Comparison of ENCODE assay signal across 12 cellular contexts in the genomic region with DNA sequence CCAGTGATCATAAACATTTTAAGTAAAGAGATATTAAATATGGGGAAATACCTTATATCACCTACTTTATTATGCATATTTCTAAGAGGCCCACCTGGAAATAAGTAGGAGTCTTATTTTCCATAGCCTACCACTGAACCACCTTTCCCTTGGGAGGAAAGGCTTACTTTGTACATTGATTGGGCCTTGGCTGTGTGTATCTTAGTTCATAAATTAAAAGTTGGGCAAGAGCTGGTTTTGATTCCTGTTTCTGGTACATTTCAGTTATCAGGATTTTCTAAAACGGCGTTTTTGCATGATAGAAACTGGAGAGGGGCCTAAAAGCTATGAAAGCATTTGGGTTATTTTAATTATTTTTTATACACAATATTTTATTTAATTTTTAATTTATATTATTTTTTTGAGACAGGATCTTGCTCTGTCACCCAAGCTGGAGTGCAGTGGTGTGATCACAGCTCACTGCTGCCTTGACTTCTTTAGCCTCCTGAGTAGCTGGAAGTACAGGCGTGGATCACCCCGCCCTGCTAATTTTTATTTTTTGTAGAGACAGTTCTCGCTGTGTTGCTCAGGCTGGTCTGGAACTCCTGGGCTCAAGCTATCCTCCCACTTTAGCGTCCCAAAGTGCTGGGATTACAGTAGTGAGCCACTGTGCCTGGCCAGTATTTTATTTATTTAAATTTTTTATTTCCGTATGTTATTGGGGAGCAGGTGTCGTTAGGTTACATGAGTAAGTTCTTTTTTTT. TPM values are rescaled to one million over a fixed set of nuclear protein-coding genes. Genes with fewer than 3 reads are reported as not detected.
DNase-seq lines count a peak whose midpoint lies in the region; ATAC-seq and TF ChIP-seq lines count a peak whose summit lies in the region.
"Had no signal": no experiment of that assay in that cellular context is flagged by ENCODE, and none has a peak within 500 bp of the region (broad histone marks: within the 10 kb centered on the region; RNA-seq: fewer than 3 reads in every experiment).

No MANE protein-coding gene starts in this region.

- no peaks in the 10 kb centered on the region for H3K9me2 ChIP-seq in Karpas-422 (replicated peaks; ENCODE audit: insufficient read depth, low read length)

- H3K27me3 ChIP-seq in DND-41 (ENCODE audit: insufficient read depth, low read length, poor library complexity) (no peaks in the 10 kb centered on the region), Karpas-422 (ENCODE audit: low read length) (no peaks in the 10 kb centered on the region), left ventricle myocardium inferior (ENCODE audit: low read depth) (no peaks in the 10 kb centered on the region)

- POLR2A ChIA-PET in activated CD8-positive, alpha-beta T cell treated with anti-CD3 and anti-CD28 coated beads for 36 hours (lab: Charles Lee), result interaction anchor here (1.2 to 5.0 kb wide), 3 partner anchors 9 to 21 kb away, joined by 3 to 52 read pairs (median 12); a partner anchor contains a TSS

- H3K36me3 Mint-ChIP-seq in activated CD8-positive, alpha-beta T cell treated with anti-CD3 and anti-CD28 coated beads for 36 hours (ENCODE audit: low read depth), result peaks cover 12% of the 10 kb centered on the region
- H3K36me3 Mint-ChIP-seq in nephron progenitor cell (ENCODE audit: low read depth), result peaks cover 27% of the 10 kb centered on the region

- no peaks in the 10 kb centered on the region for H3K27me3 Mint-ChIP-seq in activated CD8-positive, alpha-beta T cell treated with anti-CD3 and anti-CD28 coated beads for 36 hours
- H3K27me3 Mint-ChIP-seq in nephron progenitor cell (ENCODE audit: low read depth, poor library complexity), result no peaks in the 10 kb centered on the region

- H4K20me1 ChIP-seq in DND-41 (ENCODE audit: insufficient read depth, low read length), result peaks cover 60% of the 10 kb centered on the region
- H4K20me1 ChIP-seq in Karpas-422 (ENCODE audit: insufficient read depth, low read depth, low read length), result peaks cover 29% of the 10 kb centered on the region

- DNase-seq in DND-41, result no peak
- DNase-seq in Karpas-422, result peak; percentile 72
- DNase-seq in activated CD8-positive, alpha-beta T cell treated with anti-CD3 and anti-CD28 coated beads for 36 hours, result no peak
- no peak for DNase-seq in nephron progenitor cell
- no peak for DNase-seq in left colon
- DNase-seq in NCI-H748 (lab: John Stamatoyannopoulos, UW; ENCODE audit: unreplicated experiment), result no peak
- DNase-seq in left ventricle myocardium inferior, result no peak
- DNase-seq: activated CD8-positive, alpha-beta memory T cell treated with anti-CD3 and anti-CD28 coated beads for 24 hours; DMS79; left ventricle myocardium superior; NCI-H1436 treated with DMSO at 0.1 percent for 48 hours had no signal

- intact Hi-C loops in activated CD8-positive, alpha-beta T cell treated with anti-CD3 and anti-CD28 coated beads for 36 hours (cut with micrococcal nuclease), result no loop called here
- intact Hi-C loops in left colon (cut with DNase I, micrococcal nuclease), result no loop called here
- intact Hi-C loops in left ventricle myocardium inferior (cut with micrococcal nuclease), result no loop called here

- peak overlapping the region; percentile 74; the same call in 1 of the 2 replicates for H3K4me2 ChIP-seq in DND-41 (ENCODE audit: insufficient read depth, low read length)
- H3K4me2 ChIP-seq in Karpas-422 (ENCODE audit: low read depth, low read length, poor library complexity, severe bottlenecking), result peak overlapping the region; percentile 84

- peak overlapping the region in 1 of 2 experiments; percentile 95; a peak in 1 of 4 replicates for H3K4me3 ChIP-seq in DND-41 (ENCODE audit: low read depth in 1 of 2, low read length in 2 of 2)
- H3K4me3 ChIP-seq in Karpas-422 (ENCODE audit: low read length), result peak overlapping the region; percentile 99
- H3K4me3 ChIP-seq in left ventricle myocardium inferior, result no peak overlapping the region

- H3K79me2 ChIP-seq in DND-41 (ENCODE audit: insufficient read depth, low read length) (peaks cover 81% of the 10 kb centered on the region), Karpas-422 (ENCODE audit: low read length) (peaks cover 76% of the 10 kb centered on the region)

- TF ChIP-seq CTCF in DND-41 (IDR thresholded peaks at IDR 0.05; ENCODE audit: borderline replicate concordance, extremely low read depth, low read length, poor library complexity, severe bottlenecking) (no peak), nephron progenitor cell (IDR thresholded peaks at IDR 0.05) (no peak), left ventricle myocardium inferior (IDR thresholded peaks at IDR 0.05; ENCODE audit: borderline replicate concordance) (no peak)
- no peak for TF ChIP-seq CTCF in activated CD8-positive, alpha-beta T cell treated with anti-CD3 and anti-CD28 coated beads for 36 hours (IDR thresholded peaks at IDR 0.05)

- H3K4me1 ChIP-seq in DND-41 (ENCODE audit: insufficient read depth, low read length) (peaks cover 61% of the 10 kb centered on the region), Karpas-422 (ENCODE audit: low read length) (peaks cover 63% of the 10 kb centered on the region), left ventricle myocardium inferior (peaks cover 50% of the 10 kb centered on the region)

- H3K9me3 ChIP-seq in DND-41 (ENCODE audit: insufficient read depth, low read length, severe bottlenecking) (no peaks in the 10 kb centered on the region), Karpas-422 (ENCODE audit: low read length) (no peaks in the 10 kb centered on the region), left ventricle myocardium inferior (replicated peaks) (no peaks in the 10 kb centered on the region)

- H3K4me3 Mint-ChIP-seq in activated CD8-positive, alpha-beta T cell treated with anti-CD3 and anti-CD28 coated beads for 36 hours, result peak overlapping the region; percentile 87
- H3K4me3 Mint-ChIP-seq in nephron progenitor cell, result peak overlapping the region; percentile 99

- no peak overlapping the region for H3K27ac ChIP-seq in DND-41 (ENCODE audit: low read length)
- H3K27ac ChIP-seq in Karpas-422 (ENCODE audit: low read length), result peak overlapping the region; percentile 82
- H3K27ac ChIP-seq in left ventricle myocardium inferior (replicated peaks), result no peak overlapping the region

- H2AFZ ChIP-seq in DND-41 (ENCODE audit: low read depth, low read length), result no peak overlapping the region
- no peak overlapping the region for H2AFZ ChIP-seq in Karpas-422 (ENCODE audit: low read length)

- H3K9ac ChIP-seq in DND-41 (ENCODE audit: low read depth, low read length) (peak overlapping the region; percentile 89), Karpas-422 (ENCODE audit: low read length) (peak overlapping the region; percentile 100)

- H3K27ac Mint-ChIP-seq in activated CD8-positive, alpha-beta T cell treated with anti-CD3 and anti-CD28 coated beads for 36 hours, result no peak overlapping the region
- no peak overlapping the region for H3K27ac Mint-ChIP-seq in nephron progenitor cell

- peaks cover 10% of the 10 kb centered on the region; the same call in 1 of the 2 replicates for H3K36me3 ChIP-seq in DND-41 (ENCODE audit: insufficient read depth, low read length)
- 0 out of 2 replicates have a peak, but pooled peaks cover 5% of the 10 kb centered on the region for H3K36me3 ChIP-seq in Karpas-422 (ENCODE audit: insufficient read depth, low read length)
- H3K36me3 ChIP-seq in left ventricle myocardium inferior, result no peaks in the 10 kb centered on the region

- CTCF ChIA-PET in activated CD8-positive, alpha-beta T cell treated with anti-CD3 and anti-CD28 coated beads for 36 hours (lab: Charles Lee), result interaction anchor here (1.1 to 5.3 kb wide), 2 partner anchors 20 to 67 kb away, joined by 3 to 51 read pairs; a partner anchor contains a TSS

- ATAC-seq in DND-41 (ENCODE audit: insufficient read depth, low read depth) (no peak), left colon (no peak), HG02798 (IDR thresholded peaks at IDR 0.05; ENCODE audit: poor library complexity, unreplicated experiment) (no peak)
- no peak for ATAC-seq in activated CD8-positive, alpha-beta T cell treated with anti-CD3 and anti-CD28 coated beads for 36 hours
- ATAC-seq: left ventricle myocardium superior had no signal

- H3K9me3 Mint-ChIP-seq in activated CD8-positive, alpha-beta T cell treated with anti-CD3 and anti-CD28 coated beads for 36 hours, result no peaks in the 10 kb centered on the region
- no peaks in the 10 kb centered on the region for H3K9me3 Mint-ChIP-seq in nephron progenitor cell

- H3K4me1 Mint-ChIP-seq in activated CD8-positive, alpha-beta T cell treated with anti-CD3 and anti-CD28 coated beads for 36 hours (ENCODE audit: low read depth), result peaks cover 44% of the 10 kb centered on the region
- peaks cover 48% of the 10 kb centered on the region for H3K4me1 Mint-ChIP-seq in nephron progenitor cell

RNA-seq across cellular contexts. Expression of a gene that starts 2.6 kb away (rescaled TPM):
- 50.9 and 83.1 TPM in 2 replicates for total RNA-seq in Karpas-422 (2014; rRNA removed; shearing (Covaris generic); ENCODE audit: low replicate concordance)
- total RNA-seq in activated CD8-positive, alpha-beta T cell treated with anti-CD3 and anti-CD28 coated beads for 36 hours, result 100 to 1,000 TPM; 143 to 148 TPM
- 10 to 100 TPM; 37.0 to 39.6 TPM for total RNA-seq in left colon
- 29.4 TPM for total RNA-seq in left ventricle myocardium inferior

RNA-seq across cellular contexts. Expression of a gene that starts 18.8 kb away (rescaled TPM):
- total RNA-seq in Karpas-422 (2014; rRNA removed; shearing (Covaris generic); ENCODE audit: low replicate concordance), result 29.4 and 54.6 TPM in 2 replicates
- total RNA-seq in activated CD8-positive, alpha-beta T cell treated with anti-CD3 and anti-CD28 coated beads for 36 hours, result 10 to 100 TPM; 18.5 to 19.8 TPM
- total RNA-seq in left colon (10 to 100 TPM; 27.3 to 29.6 TPM), left ventricle myocardium inferior (22.4 TPM)
